Comparison of ENCODE assay signal across 12 cellular contexts in genomic region chr12:123398177-123398916, GRCh38. TPM values are rescaled to one million over a fixed set of nuclear protein-coding genes. Genes with fewer than 3 reads are reported as not detected.
DNase-seq lines count a peak whose midpoint lies in the region; FAIRE-seq and TF ChIP-seq lines count a peak whose summit lies in the region.
"Had no signal": no experiment of that assay in that cellular context is flagged by ENCODE, and none has a peak within 500 bp of the region (broad histone marks: within the 10 kb centered on the region; RNA-seq: fewer than 3 reads in every experiment).

No MANE protein-coding gene starts in this region.

- no peak overlapping the region for H2AFZ ChIP-seq in H9 (ENCODE audit: low read length)

- peaks cover 85% of the 10 kb centered on the region for H3K27me3 Mint-ChIP-seq in H9 (ENCODE audit: low read depth)

- DNase-seq in EL: peak; percentile 79
- peak; percentile 86 to 88 for DNase-seq in cardiac fibroblast (ENCODE audit: low read depth in 2 of 2)
- DNase-seq in hypothalamus (lab: John Stamatoyannopoulos, UW): peak in 31 of 51 donors; percentile 9 to 62 (median 31)
- DNase-seq in small intestine: peak; percentile 27
- no peak for DNase-seq in H9
- DNase-seq in activated CD4-positive, alpha-beta T cell treated with anti-CD3 and anti-CD28 coated beads, Interleukin-2, amount 50 U/mL, for 1 hour: no peak
- DNase-seq in NCI-H2107 (lab: John Stamatoyannopoulos, UW): no peak
- DNase-seq in NCI-H82 treated with DMSO at 0.1 percent for 48 hours (lab: John Stamatoyannopoulos, UW; ENCODE audit: unreplicated experiment): no peak
- DNase-seq: activated T-cell treated with anti-CD3 and anti-CD28 coated beads, Interleukin-2, amount 50 U/mL, for 4 hours; gastrocnemius medialis; NCI-H1930; SW 1271 had no signal

- H3K27me3 ChIP-seq in small intestine (ENCODE audit: control insufficient read depth in 2 of 2, insufficient read depth in 2 of 2, low read length in 2 of 2): no peaks in the 10 kb centered on the region
- peaks cover 6% of the 10 kb centered on the region; the same call in 1 of the 2 replicates for H3K27me3 ChIP-seq in H9 (ENCODE audit: insufficient read depth, low read length)
- H3K27me3 ChIP-seq: gastrocnemius medialis had no signal

- H3K56ac ChIP-seq in H9 (ENCODE audit: insufficient read length, low read depth, low read length): no peak overlapping the region

- H4K8ac ChIP-seq in H9 (replicated peaks; ENCODE audit: insufficient read length, low read depth, low read length): no peak overlapping the region

- H3K18ac ChIP-seq in H9 (ENCODE audit: insufficient read length, low read depth, low read length): no peak overlapping the region

- no peak overlapping the region for H3K9ac ChIP-seq in H9 (ENCODE audit: extremely low read depth, insufficient read length, low read length)

- H3K9me3 ChIP-seq in small intestine (ENCODE audit: control insufficient read depth, low read depth): no peaks in the 10 kb centered on the region
- H3K9me3 ChIP-seq in H9 (ENCODE audit: control insufficient read depth, low read depth, low read length): no peaks in the 10 kb centered on the region
- H3K9me3 ChIP-seq: gastrocnemius medialis had no signal

- no peak overlapping the region for H3K4me2 ChIP-seq in H9 (ENCODE audit: insufficient read depth, insufficient read length, low read length)

- H3K36me3 ChIP-seq in small intestine (ENCODE audit: control insufficient read depth in 2 of 2, insufficient read depth in 2 of 2, low read length in 2 of 2): peaks cover 14 to 16% of the 10 kb centered on the region in 2 donors

- H2BK120ac ChIP-seq in H9 (ENCODE audit: low read depth, low read length, poor library complexity, severe bottlenecking): no peak overlapping the region

- no peak for FAIRE-seq in small intestine (lab: Jason Lieb, UNC)

- H3K4me1 Mint-ChIP-seq in H9: peaks cover 8 to 10% of the 10 kb centered on the region in 2 experiments

- no peaks in the 10 kb centered on the region for H3K9me3 Mint-ChIP-seq in H9
- H3K9me3 Mint-ChIP-seq: activated T-cell treated with anti-CD3 and anti-CD28 coated beads, Interleukin-2, amount 50 U/mL, for 4 hours had no signal

- H3K27ac ChIP-seq in small intestine (ENCODE audit: low read depth in 1 of 2, low read length in 1 of 2): peak overlapping the region in 1 of 2 donors; percentile 18
- H3K27ac ChIP-seq in H9 (ENCODE audit: insufficient read length, low read depth, low read length): no peak overlapping the region

- peaks cover 19 to 58% (median 34%) of the 10 kb centered on the region in 3 experiments; a peak in 6 of 7 replicates for H3K36me3 Mint-ChIP-seq in H9 (ENCODE audit: insufficient read depth in 1 of 3, low read depth in 3 of 3)

- H3K27ac Mint-ChIP-seq in H9: no peak overlapping the region

- no peak overlapping the region for H3K14ac ChIP-seq in H9 (ENCODE audit: insufficient read depth, low read length)

- H3K79me2 ChIP-seq in H9 (ENCODE audit: insufficient read depth, low read length): no peaks in the 10 kb centered on the region

- no peak overlapping the region for H2BK5ac ChIP-seq in H9 (ENCODE audit: insufficient read length, low read length)

- H3K4ac ChIP-seq in H9 (ENCODE audit: low read depth, low read length): no peak overlapping the region

- H2BK15ac ChIP-seq in H9 (ENCODE audit: low read depth, low read length): no peak overlapping the region

- no peak overlapping the region for H3T11ph ChIP-seq in H9 (ENCODE audit: low read length)

- H3K79me1 ChIP-seq in H9 (ENCODE audit: insufficient read depth, low read depth, low read length, poor library complexity, severe bottlenecking): no peaks in the 10 kb centered on the region

- H4K5ac ChIP-seq in H9 (ENCODE audit: insufficient read length, low read depth, low read length): no peak overlapping the region

- WGBS in small intestine, 3 donors: 79 to 87% (median 87%) methylated on average over 16 of the region's 16 CpGs
- WGBS in H9 (ENCODE audit: extremely low coverage, insufficient read length, low lambda C conversion rate): no CpG with 5 or more reads among the region's 16 CpGs

- H4K91ac ChIP-seq in H9 (ENCODE audit: insufficient read length, low read depth, low read length): no peak overlapping the region

- no peaks in the 10 kb centered on the region for H4K20me1 ChIP-seq in H9 (ENCODE audit: control insufficient read depth, insufficient read depth, insufficient read length)

- no peaks in the 10 kb centered on the region for H3K23me2 ChIP-seq in H9 (ENCODE audit: insufficient read length, low read depth, low read length, poor library complexity, severe bottlenecking)

- H2AK5ac ChIP-seq in H9 (ENCODE audit: insufficient read length, low read length): no peak overlapping the region

- no peak overlapping the region for H2BK12ac ChIP-seq in H9 (ENCODE audit: insufficient read length, low read depth, low read length)

- no peaks in the 10 kb centered on the region for H3K4me1 ChIP-seq in small intestine (ENCODE audit: control insufficient read depth in 2 of 2, insufficient read depth in 1 of 2, low read depth in 1 of 2, low read length in 1 of 2)
- no peaks in the 10 kb centered on the region; the same call in 1 of the 2 replicates for H3K4me1 ChIP-seq in H9 (ENCODE audit: insufficient read depth, low read length)

- H3K4me3 ChIP-seq in cardiac fibroblast (replicated peaks in 1 of 2; ENCODE audit: low read depth in 2 of 2, low read length in 2 of 2) (no peak overlapping the region), small intestine (ENCODE audit: low read depth in 1 of 2, low read length in 2 of 2) (no peak overlapping the region)
- H3K4me3 ChIP-seq: gastrocnemius medialis had no signal

- no peak overlapping the region for H3K23ac ChIP-seq in H9 (ENCODE audit: insufficient read length, low read depth, low read length)

- no peak for TF ChIP-seq CTCF in cardiac fibroblast (IDR thresholded peaks at IDR 0.05; ENCODE audit: low read depth, low read length)
- no peak for TF ChIP-seq CTCF in H9 (conservative IDR thresholded peaks at IDR 0.05)

- no peak overlapping the region for H3K4me3 Mint-ChIP-seq in H9
- H3K4me3 Mint-ChIP-seq: activated T-cell treated with anti-CD3 and anti-CD28 coated beads, Interleukin-2, amount 50 U/mL, for 4 hours had no signal

- H2BK20ac ChIP-seq in H9 (ENCODE audit: low read depth, low read length, poor library complexity, severe bottlenecking): no peak overlapping the region

RNA-seq across cellular contexts. Expression of gene KMT5A, which starts 14.4 kb away (rescaled TPM):
- 10 to 100 TPM; 14.3 to 21.8 (median 15.4) TPM for polyA plus RNA-seq in small intestine
- 21.7 and 23.8 TPM in 2 replicates for total RNA-seq in H9 (2021)

RNA-seq across cellular contexts. Expression of gene SBNO1, which starts 33.7 kb away (rescaled TPM):
- 1 to 10 TPM; 5.1 to 7.0 (median 6.0) TPM for polyA plus RNA-seq in small intestine
- total RNA-seq in H9 (2021): 46.0 and 47.5 TPM in 2 replicates

RNA-seq across cellular contexts. Expression of gene RILPL2, which starts 38.1 kb away (rescaled TPM):
- polyA plus RNA-seq in small intestine: 1 to 10 TPM in 2 of 3 donors, under 1 TPM in 1; 0.45 to 5.1 (median 2.7) TPM
- total RNA-seq in H9 (2021): 1.3 and 1.4 TPM in 2 replicates

RNA-seq across cellular contexts. Expression of gene SNRNP35, which starts 59.6 kb away (rescaled TPM):
- 10 to 100 TPM; 25.0 to 51.4 (median 33.2) TPM for polyA plus RNA-seq in small intestine
- 16.3 and 16.5 TPM in 2 replicates for total RNA-seq in H9 (2021)

Comparison
In these comparisons a context has a peak if more than half of its experiments do, and no peak if none do; other contexts are left out.
1. DNase-seq: peak in EL (single experiment), cardiac fibroblast (2 of 2), hypothalamus (31 of 51) and small intestine (single experiment); none in H9 (single experiment), activated CD4-positive, alpha-beta T cell treated with anti-CD3 and anti-CD28 coated beads, Interleukin-2, amount 50 U/mL, for 1 hour (single experiment), NCI-H2107 (single experiment) and NCI-H82 treated with DMSO at 0.1 percent for 48 hours (single experiment).